ENCODE assay signal across 9 cellular contexts in the genomic region with DNA sequence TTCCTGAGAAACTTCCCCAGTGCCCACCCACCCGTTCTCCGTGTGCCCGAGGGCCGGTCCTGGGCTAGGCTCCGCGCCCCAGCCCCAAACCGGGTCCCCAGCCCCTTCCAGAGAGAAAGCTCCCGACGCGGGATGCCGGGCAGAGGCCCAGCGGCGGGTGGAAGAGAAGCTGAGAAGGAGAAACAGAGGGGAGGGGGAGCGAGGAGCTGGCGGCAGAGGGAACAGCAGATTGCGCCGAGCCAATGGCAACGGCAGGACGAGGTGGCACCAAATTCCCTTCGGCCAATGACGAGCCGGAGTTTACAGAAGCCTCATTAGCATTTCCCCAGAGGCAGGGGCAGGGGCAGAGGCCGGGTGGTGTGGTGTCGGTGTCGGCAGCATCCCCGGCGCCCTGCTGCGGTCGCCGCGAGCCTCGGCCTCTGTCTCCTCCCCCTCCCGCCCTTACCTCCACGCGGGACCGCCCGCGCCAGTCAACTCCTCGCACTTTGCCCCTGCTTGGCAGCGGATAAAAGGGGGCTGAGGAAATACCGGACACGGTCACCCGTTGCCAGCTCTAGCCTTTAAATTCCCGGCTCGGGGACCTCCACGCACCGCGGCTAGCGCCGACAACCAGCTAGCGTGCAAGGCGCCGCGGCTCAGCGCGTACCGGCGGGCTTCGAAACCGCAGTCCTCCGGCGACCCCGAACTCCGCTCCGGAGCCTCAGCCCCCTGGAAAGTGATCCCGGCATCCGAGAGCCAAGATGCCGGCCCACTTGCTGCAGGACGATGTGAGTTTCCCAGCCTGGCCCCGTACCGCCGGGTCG. TPM values are rescaled to one million over a fixed set of nuclear protein-coding genes. Genes with fewer than 3 reads are reported as not detected.
DNase-seq lines count a peak whose midpoint lies in the region; ATAC-seq, FAIRE-seq and TF ChIP-seq lines count a peak whose summit lies in the region.
"Had no signal": no experiment of that assay in that cellular context is flagged by ENCODE, and none has a peak within 500 bp of the region (broad histone marks: within the 10 kb centered on the region; RNA-seq: fewer than 3 reads in every experiment).

A gene (plus strand): TSS at position 469 of the 803 bp plus-strand sequence. CDS start 272 bp downstream, at position 741.

- H3K27ac ChIP-seq in 22Rv1 = peak within 1 kb of the TSS; percentile 89
- peak within 1 kb of the TSS; percentile 82 for H3K27ac ChIP-seq in K562 (ENCODE audit: extremely low read depth, low read depth, low read length)
- H3K27ac ChIP-seq in sigmoid colon = peak within 1 kb of the TSS in 3 of 4 donors; percentile 41 to 67 (median 64)

- H3K9me1 ChIP-seq in K562 (ENCODE audit: control insufficient read depth, insufficient read depth, low read length) = no peaks in the 10 kb centered on the region

- in situ Hi-C loops in K562 (cut with MboI) = loop anchor here (25.0 kb wide), 1 partner anchor 540 kb away; no protein-coding TSS in a partner anchor

- no peak for TF ChIP-seq RAD21 in K562 (CRISPR knock-in tag; conservative IDR thresholded peaks at IDR 0.05 in 1 of 2, IDR thresholded peaks at IDR 0.05 in 1 of 2)

- TF ChIP-seq CTCF in 22Rv1 (IDR thresholded peaks at IDR 0.05) (no peak), K562 (IDR thresholded peaks at IDR 0.05 in 2 of 3, conservative IDR thresholded peaks at IDR 0.05 in 1 of 3; ENCODE audit: insufficient read depth in 2 of 3, low read depth in 1 of 3, low read length in 3 of 3) (no peak), sigmoid colon (IDR thresholded peaks at IDR 0.05) (no peak)

- H3K36me3 ChIP-seq in K562 (ENCODE audit: control insufficient read depth, insufficient read depth, low read length) (peaks cover 44% of the 10 kb centered on the region), sigmoid colon (no peaks in the 10 kb centered on the region)

- POLR2A ChIA-PET in K562 (lab: Yijun Ruan, JAX) = interaction anchor here (0.6 to 4.2 kb wide), 12 partner anchors 8 to 85 kb away, joined by 3 to 19 read pairs (median 4); no protein-coding TSS in a partner anchor

- DNase-seq in NCI-H2107 treated with DMSO at 0.1 percent for 48 hours (lab: John Stamatoyannopoulos, UW; ENCODE audit: unreplicated experiment) (peak; percentile 90), K562 (ENCODE audit: extremely low read depth in 1 of 4, low spot score in 3 of 4) (peak; percentile 83 to 94 (median 88)), iPS DF 4.7 (ENCODE audit: extremely low read depth, low spot score) (peak; percentile 94), sigmoid colon (peak; percentile 85)

- no peaks in the 10 kb centered on the region for H3K27me3 ChIP-seq in K562 (ENCODE audit: control insufficient read depth in 2 of 2, insufficient read depth in 2 of 2, low read length in 2 of 2)
- peaks cover 0 to 28% (median 8%) of the 10 kb centered on the region in 3 donors for H3K27me3 ChIP-seq in sigmoid colon

- CTCF ChIA-PET in K562 (lab: Yijun Ruan, JAX; ENCODE audit: low intra/inter-chr PET ratio) = no interaction called here

- H3K79me2 ChIP-seq in K562 (ENCODE audit: control insufficient read depth, insufficient read depth, low read length) = peaks cover 67% of the 10 kb centered on the region

- TF ChIP-seq POLR2A in K562 (conservative IDR thresholded peaks at IDR 0.05) (peak; percentile 75), sigmoid colon (IDR thresholded peaks at IDR 0.05) (peak in 1 of 2 donors; percentile 45)

- intact Hi-C loops in K562 (cut with micrococcal nuclease) (loop anchor here (1.0 to 10.0 kb wide), 2 partner anchors 26 to 528 kb away; no protein-coding TSS in a partner anchor), sigmoid colon (cut with DNase I) (no loop called here)

- TF ChIP-seq EP300 in K562 (IDR thresholded peaks at IDR 0.05; ENCODE audit: low read length) (no peak), sigmoid colon (IDR thresholded peaks at IDR 0.05) (no peak)

- no peak within 1 kb of the TSS; the same call in 1 of the 2 replicates for H2AFZ ChIP-seq in K562 (ENCODE audit: low read depth, low read length)

- H3K4me3 ChIP-seq in K562 (peak within 1 kb of the TSS; percentile 93), sigmoid colon (peak within 1 kb of the TSS; percentile 32 to 61 (median 58))

- ATAC-seq in GM18858 (IDR thresholded peaks at IDR 0.05; ENCODE audit: unreplicated experiment) = peak; percentile 77
- peak; percentile 91 for ATAC-seq in HG03066 (IDR thresholded peaks at IDR 0.05; ENCODE audit: low read depth, unreplicated experiment)
- ATAC-seq in K562 = peak; percentile 94

- WGBS in K562 (ENCODE audit: insufficient coverage, low coverage, missing lambda C conversion rate) = under 1% methylated on average over 20 of the region's 73 CpGs
- 0% methylated on average over 73 of the region's 73 CpGs for WGBS in sigmoid colon, 2 donors

- H3K4me1 ChIP-seq in K562 (replicated peaks in 1 of 2; ENCODE audit: control insufficient read depth in 2 of 2, insufficient read depth in 2 of 2, low read length in 2 of 2) (peaks cover 23 to 37% of the 10 kb centered on the region in 2 experiments; a peak in 4 of 5 replicates), sigmoid colon (peaks cover 0 to 30% (median 9%) of the 10 kb centered on the region in 4 donors)

- peak within 1 kb of the TSS; percentile 84 to 97 for H3K9ac ChIP-seq in K562 (ENCODE audit: insufficient read depth in 1 of 2, low read depth in 2 of 2, low read length in 2 of 2)

- H3K4me2 ChIP-seq in K562 (ENCODE audit: insufficient read depth, low read length) = peak within 1 kb of the TSS; percentile 96

- BruUV-seq in K562 (replicated peaks; lab: Mats Ljungman, UMichigan) = no TSS peak

- FAIRE-seq in TTC549 (lab: Jason Lieb, UNC) (peak; percentile 37), K562 (lab: Jason Lieb, UNC) (peak; percentile 87)
- FAIRE-seq: A204.1 had no signal

- H4K20me1 ChIP-seq in K562 (replicated peaks; ENCODE audit: control insufficient read depth, insufficient read depth, low read length) = peaks cover 33% of the 10 kb centered on the region

- H3K9me3 ChIP-seq in K562 (replicated peaks; ENCODE audit: control insufficient read depth, insufficient read depth, low read depth, low read length) = no peaks in the 10 kb centered on the region
- H3K9me3 ChIP-seq in sigmoid colon = no peaks in the 10 kb centered on the region

TF ChIP-seq in K562, 482 proteins besides CTCF, POLR2A, EP300 and RAD21 (continues in another document):
- TF ChIP-seq, protein P1, sequence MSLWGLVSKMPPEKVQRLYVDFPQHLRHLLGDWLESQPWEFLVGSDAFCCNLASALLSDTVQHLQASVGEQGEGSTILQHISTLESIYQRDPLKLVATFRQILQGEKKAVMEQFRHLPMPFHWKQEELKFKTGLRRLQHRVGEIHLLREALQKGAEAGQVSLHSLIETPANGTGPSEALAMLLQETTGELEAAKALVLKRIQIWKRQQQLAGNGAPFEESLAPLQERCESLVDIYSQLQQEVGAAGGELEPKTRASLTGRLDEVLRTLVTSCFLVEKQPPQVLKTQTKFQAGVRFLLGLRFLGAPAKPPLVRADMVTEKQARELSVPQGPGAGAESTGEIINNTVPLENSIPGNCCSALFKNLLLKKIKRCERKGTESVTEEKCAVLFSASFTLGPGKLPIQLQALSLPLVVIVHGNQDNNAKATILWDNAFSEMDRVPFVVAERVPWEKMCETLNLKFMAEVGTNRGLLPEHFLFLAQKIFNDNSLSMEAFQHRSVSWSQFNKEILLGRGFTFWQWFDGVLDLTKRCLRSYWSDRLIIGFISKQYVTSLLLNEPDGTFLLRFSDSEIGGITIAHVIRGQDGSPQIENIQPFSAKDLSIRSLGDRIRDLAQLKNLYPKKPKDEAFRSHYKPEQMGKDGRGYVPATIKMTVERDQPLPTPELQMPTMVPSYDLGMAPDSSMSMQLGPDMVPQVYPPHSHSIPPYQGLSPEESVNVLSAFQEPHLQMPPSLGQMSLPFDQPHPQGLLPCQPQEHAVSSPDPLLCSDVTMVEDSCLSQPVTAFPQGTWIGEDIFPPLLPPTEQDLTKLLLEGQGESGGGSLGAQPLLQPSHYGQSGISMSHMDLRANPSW (CRISPR knock-in tag; IDR thresholded peaks at IDR 0.05) = no peak
- TF ChIP-seq SAFB (IDR thresholded peaks at IDR 0.05; ENCODE audit: borderline replicate concordance, low read depth, low read length) = peak; percentile 70; the same call in 1 of the 2 replicates
- no peak for TF ChIP-seq ASH1L (IDR thresholded peaks at IDR 0.05; ENCODE audit: borderline replicate concordance, low read depth, partially characterized antibody)
- peak; percentile 35; the same call in 1 of the 2 replicates for TF ChIP-seq FOXP1 (CRISPR knock-in tag; IDR thresholded peaks at IDR 0.05)
- peak; percentile 33 for TF ChIP-seq CXXC5 (CRISPR knock-in tag; IDR thresholded peaks at IDR 0.05)
- TF ChIP-seq CBX8 (IDR thresholded peaks at IDR 0.05; ENCODE audit: borderline replicate concordance, extremely low read depth, low read depth, low read length, poor library complexity, severe bottlenecking) = no peak
- no peak for TF ChIP-seq KAT8 (IDR thresholded peaks at IDR 0.05; ENCODE audit: low read depth)
- no peak for TF ChIP-seq PHB2 (IDR thresholded peaks at IDR 0.05; ENCODE audit: low read depth)
- TF ChIP-seq TRIM24 (IDR thresholded peaks at IDR 0.05) = no peak
- TF ChIP-seq ZNF77 (CRISPR knock-in tag; IDR thresholded peaks at IDR 0.05) = no peak

RNA-seq across cellular contexts. Expression of the gene that starts here (rescaled TPM):
- total RNA-seq in K562 (2011; cell fraction: chromatin; rRNA removed; ENCODE audit: low replicate concordance) = 359 and 388 TPM in 2 replicates
- 494 and 521 TPM in 2 replicates for total RNA-seq in K562 (2011; cell fraction: nucleolus; rRNA removed)
- total RNA-seq in K562 (2011; cell fraction: nucleoplasm; rRNA removed) = 684 and 892 TPM in 2 replicates
- 114 and 153 TPM in 2 replicates for total RNA-seq in K562 (2014; rRNA removed)
- 156 and 167 TPM in 2 replicates for total RNA-seq in K562 (2014; rRNA removed; fragmentation: Illumina TruSeq; extraction: Trizol)
- total RNA-seq in K562 (2015; rRNA removed; fragmentation: Illumina TruSeq; extraction: Trizol) = 159 and 165 TPM in 2 replicates
- 278 and 287 TPM in 2 replicates for total RNA-seq in K562 (2021)
- polyA plus RNA-seq in K562 (2011; rRNA removed) = 486 and 648 TPM in 2 replicates
- polyA plus RNA-seq in K562 (2011; cell fraction: cytosol; rRNA removed) = 380 and 627 TPM in 2 replicates
- polyA plus RNA-seq in K562 (2011; cell fraction: nucleus; rRNA removed) = 141 and 221 TPM in 2 replicates
- polyA plus RNA-seq in K562 (2012) = 255 and 256 TPM in 2 replicates
- 279 and 309 TPM in 2 replicates for polyA plus RNA-seq in K562 (2014; fragmentation: Illumina TruSeq; extraction: Trizol)
- 100 to 1,000 TPM; 188 to 258 TPM for polyA plus RNA-seq in K562 (2014; fragmentation: Nextera tagmentation; extraction: Ambion mirVana)
- polyA plus RNA-seq in K562 (2014; rRNA removed) = 166 and 184 TPM in 2 replicates
- 582 and 700 TPM in 2 replicates for polyA minus RNA-seq in K562 (2011; rRNA and poly(A)+ RNA removed)
- 320 and 376 TPM in 2 replicates for polyA minus RNA-seq in K562 (2011; cell fraction: cytosol; rRNA and poly(A)+ RNA removed)
- polyA minus RNA-seq in K562 (2011; cell fraction: nucleus; rRNA and poly(A)+ RNA removed) = 39.0 and 97.6 TPM in 2 replicates
- total RNA-seq in sigmoid colon = 10 to 100 TPM in 3 of 4 donors, 1 to 10 TPM in 1; 4.8 to 28.5 (median 12.5) TPM
- polyA plus RNA-seq in sigmoid colon = 100 to 1,000 TPM in 1 of 3 donors, 10 to 100 TPM in 1, 1 to 10 TPM in 1; 4.2 to 199 (median 15.7) TPM

Comparison
In these comparisons a context has a peak if more than half of its experiments do, and no peak if none do; other contexts are left out.
1. Peak in every context shown above with its lines: DNase-seq, ATAC-seq, H3K4me3 ChIP-seq and H3K27ac ChIP-seq.